Comparison of ENCODE assay signal across 11 cellular contexts in the genomic region with DNA sequence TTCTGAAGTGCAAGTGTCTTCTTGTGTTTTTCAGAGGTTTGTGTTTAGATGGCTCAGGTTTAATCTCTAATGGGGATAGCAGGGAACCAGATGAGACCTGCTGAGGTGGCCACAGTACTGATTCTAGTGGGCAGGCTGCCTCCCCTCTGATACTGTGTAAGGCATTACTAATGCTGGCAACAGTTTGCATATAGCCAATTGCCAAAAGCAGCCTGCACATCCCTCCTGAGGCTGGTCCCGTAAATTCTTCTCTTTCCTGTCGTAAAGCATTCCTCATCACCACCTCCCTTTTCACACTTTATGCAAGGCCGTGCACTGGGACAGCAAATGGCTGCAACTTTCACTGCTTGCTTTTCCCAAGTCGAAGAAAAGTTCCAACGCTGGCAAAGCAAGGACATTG.
DNase-seq lines count a peak whose midpoint lies in the region; ATAC-seq and TF ChIP-seq lines count a peak whose summit lies in the region.
"Had no signal": no experiment of that assay in that cellular context is flagged by ENCODE, and none has a peak within 500 bp of the region (broad histone marks: within the 10 kb centered on the region; RNA-seq: fewer than 3 reads in every experiment).

No MANE protein-coding gene starts in this region.

- peaks cover 7 to 69% (median 36%) of the 10 kb centered on the region in 12 donors for H3K4me1 ChIP-seq in heart left ventricle
- peaks cover 36% of the 10 kb centered on the region for H3K4me1 ChIP-seq in skeletal muscle satellite cell (ENCODE audit: control insufficient read depth, insufficient read depth, low read length)
- H3K4me1 ChIP-seq: neural progenitor cell had no signal

- no peaks in the 10 kb centered on the region for H3K9me3 ChIP-seq in heart left ventricle
- no peaks in the 10 kb centered on the region for H3K9me3 ChIP-seq in skeletal muscle satellite cell (replicated peaks; ENCODE audit: low read length)

- POLR2A ChIA-PET in activated CD8-positive, alpha-beta T cell treated with anti-CD3 and anti-CD28 coated beads, Interleukin-2, amount 10 ng/mL, durations not matched to agents 7 days and 5 days (lab: Charles Lee), result no interaction called here

- intact Hi-C loops in heart left ventricle (cut with DNase I), result loop anchor here in 2 of 10 donors (5.0 kb wide), 1 partner anchor 40 kb away; no protein-coding TSS in a partner anchor

- H3K9me3 Mint-ChIP-seq in activated CD8-positive, alpha-beta T cell treated with anti-CD3 and anti-CD28 coated beads, Interleukin-2, amount 10 ng/mL, durations not matched to agents 7 days and 5 days (ENCODE audit: insufficient read depth), result no peaks in the 10 kb centered on the region
- H3K9me3 Mint-ChIP-seq: neural progenitor cell had no signal

- no peak overlapping the region for H3K9ac ChIP-seq in skeletal muscle satellite cell (ENCODE audit: low read depth, low read length)
- H3K9ac ChIP-seq: neural progenitor cell had no signal

- peak overlapping the region; percentile 10 for H3K4me2 ChIP-seq in skeletal muscle satellite cell (ENCODE audit: low read length)
- H3K4me2 ChIP-seq: neural progenitor cell had no signal

- no peaks in the 10 kb centered on the region for H3K27me3 ChIP-seq in heart left ventricle
- H3K27me3 ChIP-seq in skeletal muscle satellite cell (ENCODE audit: control insufficient read depth, insufficient read depth, low read length), result no peaks in the 10 kb centered on the region
- H3K27me3 ChIP-seq: neural progenitor cell had no signal

- H3K4me3 Mint-ChIP-seq in activated CD8-positive, alpha-beta T cell treated with anti-CD3 and anti-CD28 coated beads, Interleukin-2, amount 10 ng/mL, durations not matched to agents 7 days and 5 days, result no peak overlapping the region
- H3K4me3 Mint-ChIP-seq: neural progenitor cell had no signal

- peaks cover 82% of the 10 kb centered on the region for H3K36me3 Mint-ChIP-seq in activated CD8-positive, alpha-beta T cell treated with anti-CD3 and anti-CD28 coated beads, Interleukin-2, amount 10 ng/mL, durations not matched to agents 7 days and 5 days (ENCODE audit: low read depth)
- H3K36me3 Mint-ChIP-seq: neural progenitor cell had no signal

- no peak for TF ChIP-seq POLR2A in heart left ventricle (IDR thresholded peaks at IDR 0.05)

- peak overlapping the region in 11 of 12 donors; percentile 5 to 64 (median 47) for H3K27ac ChIP-seq in heart left ventricle
- H3K27ac ChIP-seq: neural progenitor cell had no signal

- peaks cover 72% of the 10 kb centered on the region for H3K4me1 Mint-ChIP-seq in activated CD8-positive, alpha-beta T cell treated with anti-CD3 and anti-CD28 coated beads, Interleukin-2, amount 10 ng/mL, durations not matched to agents 7 days and 5 days (ENCODE audit: low read depth)

- no peak for ATAC-seq in activated CD8-positive, alpha-beta T cell treated with anti-CD3 and anti-CD28 coated beads, Interleukin-2, amount 10 ng/mL, durations not matched to agents 7 days and 5 days
- ATAC-seq in heart left ventricle, result peak; percentile 51 to 60 (median 52)

- H3K27ac Mint-ChIP-seq in activated CD8-positive, alpha-beta T cell treated with anti-CD3 and anti-CD28 coated beads, Interleukin-2, amount 10 ng/mL, durations not matched to agents 7 days and 5 days, result peak overlapping the region; percentile 66
- H3K27ac Mint-ChIP-seq: neural progenitor cell had no signal

- no peaks in the 10 kb centered on the region for H3K27me3 Mint-ChIP-seq in activated CD8-positive, alpha-beta T cell treated with anti-CD3 and anti-CD28 coated beads, Interleukin-2, amount 10 ng/mL, durations not matched to agents 7 days and 5 days (ENCODE audit: low read depth)

- DNase-seq in ELR (ENCODE audit: low read depth) (peak; percentile 43), heart left ventricle (no peak), cerebellar nuclear complex (lab: John Stamatoyannopoulos, UW) (no peak), iPS-NIHi7 (ENCODE audit: extremely low spot score) (no peak), RPMI8226 (no peak)
- DNase-seq in activated CD8-positive, alpha-beta T cell treated with anti-CD3 and anti-CD28 coated beads, Interleukin-2, amount 10 ng/mL, durations not matched to agents 7 days and 5 days, result no peak
- DNase-seq: GDM1; NCI-H2227 treated with DMSO at 0.1 percent for 48 hours; stimulated activated CD4-positive, alpha-beta T cell treated with anti-CD3 and anti-CD28 coated beads, Interleukin-4, amount 100 ng/mL, for 24 hours had no signal

- TF ChIP-seq CTCF in heart left ventricle (IDR thresholded peaks at IDR 0.05), result no peak

- CTCF ChIA-PET in activated CD8-positive, alpha-beta T cell treated with anti-CD3 and anti-CD28 coated beads, Interleukin-2, amount 10 ng/mL, durations not matched to agents 7 days and 5 days (lab: Charles Lee), result no interaction called here

- H3K4me3 ChIP-seq in heart left ventricle (no peak overlapping the region), skeletal muscle satellite cell (ENCODE audit: low read length) (no peak overlapping the region)
- H3K4me3 ChIP-seq: neural progenitor cell had no signal

- WGBS in heart left ventricle, 4 donors, result 45 to 59% (median 47%) methylated on average over 5 of the region's 5 CpGs

- H3K36me3 ChIP-seq in heart left ventricle (no peaks in the 10 kb centered on the region), skeletal muscle satellite cell (ENCODE audit: insufficient read depth, low read length) (no peaks in the 10 kb centered on the region)
- H3K36me3 ChIP-seq: neural progenitor cell had no signal
